Comparison of ENCODE assay signal across 1 cellular context in the genomic region with DNA sequence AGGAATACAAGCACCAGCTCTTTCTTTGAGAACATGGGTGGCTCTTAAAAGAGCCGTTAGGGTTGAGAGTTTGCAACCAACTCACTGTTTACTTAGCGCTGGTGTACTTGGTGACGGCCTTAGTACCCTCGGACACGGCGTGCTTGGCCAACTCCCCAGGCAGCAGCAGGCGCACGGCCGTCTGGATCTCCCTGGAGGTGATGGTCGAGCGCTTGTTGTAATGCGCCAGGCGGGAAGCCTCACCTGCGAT.
A peak's percentile ranks its signal among the peaks of the same experiment; 100 is the strongest.
TF ChIP-seq lines count a peak whose summit lies in the region.

No MANE protein-coding gene starts in this region.

TF ChIP-seq in K562, 482 proteins besides CTCF, POLR2A, EP300 and RAD21 (continued from another document):
- TF ChIP-seq, protein P1, sequence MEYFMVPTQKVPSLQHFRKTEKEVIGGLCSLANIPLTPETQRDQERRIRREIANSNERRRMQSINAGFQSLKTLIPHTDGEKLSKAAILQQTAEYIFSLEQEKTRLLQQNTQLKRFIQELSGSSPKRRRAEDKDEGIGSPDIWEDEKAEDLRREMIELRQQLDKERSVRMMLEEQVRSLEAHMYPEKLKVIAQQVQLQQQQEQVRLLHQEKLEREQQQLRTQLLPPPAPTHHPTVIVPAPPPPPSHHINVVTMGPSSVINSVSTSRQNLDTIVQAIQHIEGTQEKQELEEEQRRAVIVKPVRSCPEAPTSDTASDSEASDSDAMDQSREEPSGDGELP (CRISPR knock-in tag; IDR thresholded peaks at IDR 0.05; ENCODE audit: borderline replicate concordance) = peak; percentile 47; the same call in 1 of the 2 replicates
- TF ChIP-seq HDAC1 (IDR thresholded peaks at IDR 0.05) = peak in 1 of 2 experiments; percentile 50; a peak in 1 of 4 replicates
- peak; percentile 77 to 97 for TF ChIP-seq FOXA3 (CRISPR knock-in tag; conservative IDR thresholded peaks at IDR 0.05 in 1 of 2, IDR thresholded peaks at IDR 0.05 in 1 of 2)
- peak; percentile 50; the same call in 1 of the 2 replicates for TF ChIP-seq POLR2G (IDR thresholded peaks at IDR 0.05; ENCODE audit: low read depth, low read length)
- peak; percentile 100 for TF ChIP-seq CHD1 (IDR thresholded peaks at IDR 0.05; ENCODE audit: low read length)
- TF ChIP-seq SAP30 (IDR thresholded peaks at IDR 0.05; ENCODE audit: borderline replicate concordance, insufficient read depth, low read depth, low read length, poor library complexity, severe bottlenecking) = peak; percentile 94
- 0 out of 2 replicates have a peak, but pooled peaks have one; percentile 60 for TF ChIP-seq KDM2B (CRISPR knock-in tag; IDR thresholded peaks at IDR 0.05)
